ENCODE assay signal across 14 cellular contexts in genomic region chr16:975313-975690, GRCh38. TPM values are rescaled to one million over a fixed set of nuclear protein-coding genes. Genes with fewer than 3 reads are reported as not detected.
A peak's percentile ranks its signal among the peaks of the same experiment; 100 is the strongest.
DNase-seq lines count a peak whose midpoint lies in the region; ATAC-seq and TF ChIP-seq lines count a peak whose summit lies in the region.
"Had no signal": no experiment of that assay in that cellular context is flagged by ENCODE, and none has a peak within 500 bp of the region (broad histone marks: within the 10 kb centered on the region; RNA-seq: fewer than 3 reads in every experiment).

No MANE protein-coding gene starts in this region.

- H3K4me3 ChIP-seq in HEK293 (ENCODE audit: low read depth, low read length): no peak overlapping the region
- H3K4me3 ChIP-seq in thoracic aorta: no peak overlapping the region

- H3K27me3 ChIP-seq in thoracic aorta (replicated peaks; ENCODE audit: insufficient read depth): no peaks in the 10 kb centered on the region

- POLR2A ChIA-PET in HEK293 (lab: Yijun Ruan, JAX): interaction anchor here (0.6 kb wide), 1 partner anchor 605 kb away, joined by 3 read pairs; the partner anchor contains the start of gene MRPL28

- H3K27ac Mint-ChIP-seq in brain (peak overlapping the region in 4 of 5 experiments; percentile 15 to 80 (median 50)), nephron (peak overlapping the region; percentile 50 to 67 (median 62))

- H3K9me3 ChIP-seq in HEK293 (ENCODE audit: control insufficient read depth, insufficient read depth, low read depth, low read length): no peaks in the 10 kb centered on the region
- H3K9me3 ChIP-seq in thoracic aorta: no peaks in the 10 kb centered on the region
- H3K9me3 ChIP-seq: Caco-2 had no signal

- no peak overlapping the region for H3K27ac ChIP-seq in HEK293 (ENCODE audit: extremely low read depth, low read depth, low read length)
- H3K27ac ChIP-seq in thoracic aorta: peak overlapping the region; percentile 86 to 98
- H3K27ac ChIP-seq: KMS-11 had no signal

- no peaks in the 10 kb centered on the region for H3K27me3 Mint-ChIP-seq in brain
- peaks cover 18% of the 10 kb centered on the region for H3K27me3 Mint-ChIP-seq in nephron (ENCODE audit: low read depth)

- peaks cover 3% of the 10 kb centered on the region; the same call in 1 of the 2 replicates for H3K4me1 ChIP-seq in HEK293 (ENCODE audit: control insufficient read depth, insufficient read depth, low read length)
- H3K4me1 ChIP-seq in thoracic aorta (ENCODE audit: control insufficient read depth in 1 of 2, low read depth in 2 of 2): peaks cover 18 to 46% of the 10 kb centered on the region in 2 donors

- H3K36me3 ChIP-seq in HEK293 (ENCODE audit: control insufficient read depth in 2 of 2, insufficient read depth in 1 of 2, low read length in 2 of 2) (no peaks in the 10 kb centered on the region), thoracic aorta (no peaks in the 10 kb centered on the region)

- CTCF ChIA-PET in HEK293 (lab: Yijun Ruan, JAX): interaction anchor here (0.6 kb wide), 1 partner anchor 1361 kb away, joined by 3 read pairs; no protein-coding TSS in a partner anchor

- H3K4me1 Mint-ChIP-seq in brain: peaks cover 77% of the 10 kb centered on the region
- peaks cover 51% of the 10 kb centered on the region for H3K4me1 Mint-ChIP-seq in nephron

- no peak for ATAC-seq in thoracic aorta (ENCODE audit: insufficient number of reproducible peaks, low FRiP score, low read depth)

- TF ChIP-seq CTCF in HEK293 (tag by site-specific recombination; IDR thresholded peaks at IDR 0.05) (no peak), brain (conservative IDR thresholded peaks at IDR 0.05) (no peak), nephron (IDR thresholded peaks at IDR 0.05; ENCODE audit: unreplicated experiment in 3 of 3) (no peak), thoracic aorta (IDR thresholded peaks at IDR 0.05) (no peak)

- no peak for DNase-seq in thoracic aorta (ENCODE audit: low spot score)
- DNase-seq in NCI-H2029 treated with DMSO at 0.1 percent for 48 hours (lab: John Stamatoyannopoulos, UW): no peak
- DNase-seq in DMS114 treated with DMSO at 0.1 percent for 48 hours (lab: John Stamatoyannopoulos, UW; ENCODE audit: unreplicated experiment): no peak
- DNase-seq in NCI-H510A (lab: John Stamatoyannopoulos, UW): no peak
- DNase-seq: Caco-2, NCI-H1436, NCI-H2029, NCI-H524 treated with DMSO at 0.1 percent for 48 hours, SHP77 had no signal

- H3K9me3 Mint-ChIP-seq in brain (peaks cover 3 to 8% (median 6%) of the 10 kb centered on the region in 5 experiments), nephron (peaks cover 3% of the 10 kb centered on the region)

- peaks cover 7% of the 10 kb centered on the region for H3K36me3 Mint-ChIP-seq in brain
- H3K36me3 Mint-ChIP-seq in nephron (ENCODE audit: low read depth): no peaks in the 10 kb centered on the region

- H3K4me3 Mint-ChIP-seq in brain: peak overlapping the region in 2 of 5 experiments; percentile 11
- peak overlapping the region in 1 of 3 experiments; percentile 49 for H3K4me3 Mint-ChIP-seq in nephron

TF ChIP-seq in HEK293, 187 proteins besides CTCF, POLR2A, EP300 and RAD21:
- TF ChIP-seq SP7 (tag by site-specific recombination; IDR thresholded peaks at IDR 0.05) (no peak), RBAK (tag by site-specific recombination; IDR thresholded peaks at IDR 0.05) (peak; percentile 91), SCRT2 (tag by site-specific recombination; IDR thresholded peaks at IDR 0.05) (no peak), BCL11A (tag by site-specific recombination; IDR thresholded peaks at IDR 0.05; ENCODE audit: low read depth) (no peak)

RNA-seq across cellular contexts. Expression of gene LMF1, which starts 4.5 kb away (rescaled TPM):
- polyA plus RNA-seq in brain (ENCODE audit: insufficient read depth, low read depth, low replicate concordance): 21.5 TPM
- total RNA-seq in thoracic aorta: 10 to 100 TPM; 47.1 to 49.3 TPM

RNA-seq across cellular contexts. Expression of gene SOX8, which starts 6.3 kb away (rescaled TPM):
- 44.8 TPM for polyA plus RNA-seq in brain (ENCODE audit: insufficient read depth, low read depth, low replicate concordance)
- total RNA-seq in thoracic aorta: 10 to 100 TPM in 1 of 2 donors, 1 to 10 TPM in 1; 5.7 to 10.1 TPM
- total RNA-seq: M059J had no signal
